Comparison of ENCODE assay signal across 8 cellular contexts in the genomic region with DNA sequence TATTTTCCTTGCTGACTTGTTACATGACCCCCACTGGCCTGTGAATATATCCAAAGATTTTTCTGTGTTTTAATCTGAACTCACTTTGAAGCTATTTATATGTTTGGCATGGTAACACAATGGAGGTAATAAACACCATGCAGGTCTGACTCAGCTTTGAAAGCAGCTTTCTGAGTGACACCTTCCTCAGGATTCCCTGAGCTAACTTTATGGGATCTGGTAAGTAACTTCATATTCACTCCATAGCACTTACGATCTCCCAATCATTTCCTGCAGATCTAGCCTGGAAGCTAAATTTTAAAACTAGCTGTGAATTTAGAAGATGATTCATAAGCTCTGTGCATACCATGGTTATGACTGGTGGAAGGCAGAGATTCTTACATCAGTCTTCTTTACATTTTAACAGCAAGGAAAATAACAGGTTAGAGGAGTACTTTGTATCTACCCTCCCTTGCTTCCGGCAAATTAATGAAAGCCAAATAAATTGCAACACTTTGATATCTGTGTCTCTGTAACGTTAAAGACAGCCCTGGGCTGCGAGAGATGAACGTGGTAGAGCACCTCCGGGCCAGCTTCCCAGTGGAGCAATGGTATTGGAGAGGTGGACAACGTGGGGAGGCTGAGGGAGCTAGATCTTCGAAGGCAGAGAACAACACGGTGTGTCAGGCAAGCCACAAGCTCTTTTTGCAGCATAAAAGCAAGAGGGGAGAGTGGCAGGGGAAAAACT.
DNase-seq lines count a peak whose midpoint lies in the region; ATAC-seq and TF ChIP-seq lines count a peak whose summit lies in the region.

No MANE protein-coding gene starts in this region.

- no peak for ATAC-seq in activated naive CD8-positive, alpha-beta T cell treated with anti-CD3 and anti-CD28 coated beads, Interleukin-2, amount 10 ng/mL, durations not matched to agents 7 days and 5 days (ENCODE audit: low read depth)
- ATAC-seq in thoracic aorta (ENCODE audit: insufficient number of reproducible peaks, low FRiP score, low read depth) (no peak), GM18909 (IDR thresholded peaks at IDR 0.05; ENCODE audit: poor library complexity, unreplicated experiment) (no peak)

- H3K4me1 ChIP-seq in hepatocyte (ENCODE audit: insufficient read depth) (peaks cover 25% of the 10 kb centered on the region), thoracic aorta (ENCODE audit: control insufficient read depth in 1 of 2, low read depth in 2 of 2) (peaks cover 38 to 60% of the 10 kb centered on the region in 2 donors), testis (peaks cover 34% of the 10 kb centered on the region)

- H3K4me3 Mint-ChIP-seq in T-helper 2 cell treated with Interferon-gamma antibody and Interleukin-4, amounts not matched to agents 5 μg/mL and 100 μg/mL, for 36 hours, result no peak overlapping the region
- H3K4me3 Mint-ChIP-seq in activated naive CD8-positive, alpha-beta T cell treated with anti-CD3 and anti-CD28 coated beads, Interleukin-2, amount 10 ng/mL, durations not matched to agents 7 days and 5 days, result no peak overlapping the region

- TF ChIP-seq CTCF in hepatocyte (IDR thresholded peaks at IDR 0.05; ENCODE audit: poor library complexity) (no peak), thoracic aorta (IDR thresholded peaks at IDR 0.05) (no peak), testis (IDR thresholded peaks at IDR 0.05) (no peak)

- H4K20me1 ChIP-seq in hepatocyte (ENCODE audit: insufficient read depth, poor library complexity, severe bottlenecking), result no peaks in the 10 kb centered on the region

- H3K27me3 Mint-ChIP-seq in T-helper 2 cell treated with Interferon-gamma antibody and Interleukin-4, amounts not matched to agents 5 μg/mL and 100 μg/mL, for 36 hours (ENCODE audit: low read depth), result no peaks in the 10 kb centered on the region
- no peaks in the 10 kb centered on the region for H3K27me3 Mint-ChIP-seq in activated naive CD8-positive, alpha-beta T cell treated with anti-CD3 and anti-CD28 coated beads, Interleukin-2, amount 10 ng/mL, durations not matched to agents 7 days and 5 days

- no peak for DNase-seq in T-helper 2 cell treated with Interferon-gamma antibody and Interleukin-4, amounts not matched to agents 5 μg/mL and 100 μg/mL, for 36 hours (ENCODE audit: low spot score)
- no peak for DNase-seq in T-helper 2 cell
- no peak for DNase-seq in activated naive CD8-positive, alpha-beta T cell treated with anti-CD3 and anti-CD28 coated beads, Interleukin-2, amount 10 ng/mL, durations not matched to agents 7 days and 5 days
- peak; percentile 70 for DNase-seq in hepatocyte (ENCODE audit: low spot score)
- DNase-seq in thoracic aorta (ENCODE audit: low spot score), result no peak
- DNase-seq in testis, result no peak
- DNase-seq in activated CD4-positive, CD25-positive, alpha-beta regulatory T cell (lab: John Stamatoyannopoulos, UW), result no peak

- H3K9me3 Mint-ChIP-seq in T-helper 2 cell treated with Interferon-gamma antibody and Interleukin-4, amounts not matched to agents 5 μg/mL and 100 μg/mL, for 36 hours, result no peaks in the 10 kb centered on the region
- H3K9me3 Mint-ChIP-seq in activated naive CD8-positive, alpha-beta T cell treated with anti-CD3 and anti-CD28 coated beads, Interleukin-2, amount 10 ng/mL, durations not matched to agents 7 days and 5 days, result no peaks in the 10 kb centered on the region

- TF ChIP-seq POLR2A in testis (IDR thresholded peaks at IDR 0.05), result no peak

- H3K9me3 ChIP-seq in hepatocyte (ENCODE audit: low read depth) (no peaks in the 10 kb centered on the region), thoracic aorta (no peaks in the 10 kb centered on the region), testis (no peaks in the 10 kb centered on the region)

- H3K36me3 ChIP-seq in hepatocyte (replicated peaks; ENCODE audit: insufficient read depth, low read depth), result no peaks in the 10 kb centered on the region
- peaks cover 4% of the 10 kb centered on the region for H3K36me3 ChIP-seq in thoracic aorta
- H3K36me3 ChIP-seq in testis (ENCODE audit: low read depth, missing control alignments), result no peaks in the 10 kb centered on the region

- H3K36me3 Mint-ChIP-seq in T-helper 2 cell treated with Interferon-gamma antibody and Interleukin-4, amounts not matched to agents 5 μg/mL and 100 μg/mL, for 36 hours (ENCODE audit: low read depth), result peaks cover 68% of the 10 kb centered on the region
- peaks cover 35% of the 10 kb centered on the region for H3K36me3 Mint-ChIP-seq in activated naive CD8-positive, alpha-beta T cell treated with anti-CD3 and anti-CD28 coated beads, Interleukin-2, amount 10 ng/mL, durations not matched to agents 7 days and 5 days

- peaks cover 6% of the 10 kb centered on the region for H3K79me2 ChIP-seq in hepatocyte

- no peak overlapping the region for H2AFZ ChIP-seq in hepatocyte

- H3K4me3 ChIP-seq in hepatocyte, result no peak overlapping the region
- H3K4me3 ChIP-seq in thoracic aorta, result peak overlapping the region; percentile 3
- H3K4me3 ChIP-seq in testis, result no peak overlapping the region

- peak overlapping the region; percentile 46 for H3K27ac Mint-ChIP-seq in T-helper 2 cell treated with Interferon-gamma antibody and Interleukin-4, amounts not matched to agents 5 μg/mL and 100 μg/mL, for 36 hours
- peak overlapping the region; percentile 67 for H3K27ac Mint-ChIP-seq in activated naive CD8-positive, alpha-beta T cell treated with anti-CD3 and anti-CD28 coated beads, Interleukin-2, amount 10 ng/mL, durations not matched to agents 7 days and 5 days

- no peaks in the 10 kb centered on the region for H3K9me2 ChIP-seq in hepatocyte (replicated peaks; ENCODE audit: insufficient read depth)

- intact Hi-C loops in testis (cut with DNase I; ENCODE audit: low total_unique reads), result no loop called here

- WGBS in hepatocyte (ENCODE audit: low lambda C conversion rate, missing lambda C conversion rate), result 47% methylated on average over 9 of the region's 9 CpGs
- WGBS in testis, 2 donors, result 39 to 40% methylated on average over 9 of the region's 9 CpGs

- H3K27me3 ChIP-seq in hepatocyte (no peaks in the 10 kb centered on the region), thoracic aorta (replicated peaks; ENCODE audit: insufficient read depth) (no peaks in the 10 kb centered on the region), testis (no peaks in the 10 kb centered on the region)

- H3K27ac ChIP-seq in hepatocyte (peak overlapping the region; percentile 88), thoracic aorta (peak overlapping the region; percentile 67 to 74), testis (peak overlapping the region in 1 of 2 donors; percentile 28)

- POLR2A ChIA-PET in activated naive CD8-positive, alpha-beta T cell treated with anti-CD3 and anti-CD28 coated beads, Interleukin-2, amount 10 ng/mL, durations not matched to agents 7 days and 5 days (lab: Charles Lee), result interaction anchor here (0.7 to 2.8 kb wide), 3 partner anchors 9 to 56 kb away, joined by 3 to 15 read pairs (median 4); no protein-coding TSS in a partner anchor

- peaks cover 60% of the 10 kb centered on the region for H3K4me1 Mint-ChIP-seq in T-helper 2 cell treated with Interferon-gamma antibody and Interleukin-4, amounts not matched to agents 5 μg/mL and 100 μg/mL, for 36 hours (ENCODE audit: low read depth)
- H3K4me1 Mint-ChIP-seq in activated naive CD8-positive, alpha-beta T cell treated with anti-CD3 and anti-CD28 coated beads, Interleukin-2, amount 10 ng/mL, durations not matched to agents 7 days and 5 days, result peaks cover 45% of the 10 kb centered on the region

- H3K4me2 ChIP-seq in hepatocyte, result peak overlapping the region; percentile 30
